18 cellular contexts compared by ENCODE assay signal in genomic region chrX:33195698-33196097, GRCh38. TPM values are rescaled to one million over a fixed set of nuclear protein-coding genes. Genes with fewer than 3 reads are reported as not detected.
DNase-seq lines count a peak whose midpoint lies in the region; ATAC-seq and TF ChIP-seq lines count a peak whose summit lies in the region.
"Had no signal": no experiment of that assay in that cellular context is flagged by ENCODE, and none has a peak within 500 bp of the region (broad histone marks: within the 10 kb centered on the region; RNA-seq: fewer than 3 reads in every experiment).

No MANE protein-coding gene starts in this region.

- TF ChIP-seq CTCF in epithelial cell of esophagus (IDR thresholded peaks at IDR 0.05; ENCODE audit: insufficient read depth, low read depth, low read length, missing control alignments) (no peak), sigmoid colon (IDR thresholded peaks at IDR 0.05) (no peak), RWPE1 (conservative IDR thresholded peaks at IDR 0.05; ENCODE audit: low read depth) (no peak), stomach (IDR thresholded peaks at IDR 0.05) (no peak), mucosa of descending colon (IDR thresholded peaks at IDR 0.05) (no peak)

- POLR2A ChIA-PET in RWPE1 (lab: Yijun Ruan, JAX; ENCODE audit: low non-redundant PET), result no interaction called here

- DNase-seq in NCI-H748 (lab: John Stamatoyannopoulos, UW; ENCODE audit: unreplicated experiment) (peak; percentile 1), NCI-H748 treated with DMSO at 0.1 percent for 48 hours (lab: John Stamatoyannopoulos, UW) (no peak), epithelial cell of esophagus (ENCODE audit: low read depth) (peak; percentile 36), sigmoid colon (no peak), RWPE1 (ENCODE audit: low spot score) (no peak), stomach (no peak), NOMO-1 treated with dmso at 0.1 percent for 144 hours (lab: John Stamatoyannopoulos, UW; ENCODE audit: unreplicated experiment) (no peak), mucosa of descending colon (no peak)
- DNase-seq: BE2C; CD4-positive, alpha-beta T cell; H7; NCI-H1092 treated with DMSO at 0.1 percent for 48 hours; NCI-H1694 treated with DMSO at 0.1 percent for 48 hours; NCI-H2107; NCI-H2227 treated with DMSO at 0.1 percent for 48 hours; NCI-H524; RPMI8226 had no signal

- H3K27me3 ChIP-seq in sigmoid colon (no peaks in the 10 kb centered on the region), stomach (no peaks in the 10 kb centered on the region)
- H3K27me3 ChIP-seq: BE2C had no signal

- 70 to 79% methylated on average over 1 of the region's 1 CpG for WGBS in sigmoid colon, 2 donors
- WGBS in stomach, 5 donors, result 72 to 82% (median 74%) methylated on average over 1 of the region's 1 CpG

- intact Hi-C loops in sigmoid colon (cut with DNase I) (no loop called here), stomach (cut with DNase I; ENCODE audit: low total_unique reads) (no loop called here), mucosa of descending colon (cut with DNase I, micrococcal nuclease) (no loop called here)

- CTCF ChIA-PET in RWPE1 (lab: Yijun Ruan, JAX), result no interaction called here

- TF ChIP-seq EP300 in sigmoid colon (IDR thresholded peaks at IDR 0.05), result no peak
- no peak for TF ChIP-seq EP300 in stomach (IDR thresholded peaks at IDR 0.05)

- H3K9me3 ChIP-seq in sigmoid colon (no peaks in the 10 kb centered on the region), stomach (no peaks in the 10 kb centered on the region), mucosa of descending colon (peaks cover 3% of the 10 kb centered on the region)
- H3K9me3 ChIP-seq: BE2C had no signal

- H3K4me3 ChIP-seq in epithelial cell of esophagus (ENCODE audit: low read length), result no peak overlapping the region
- H3K4me3 ChIP-seq in sigmoid colon, result no peak overlapping the region
- no peak overlapping the region for H3K4me3 ChIP-seq in stomach
- H3K4me3 ChIP-seq in mucosa of descending colon, result no peak overlapping the region

- TF ChIP-seq POLR2A in sigmoid colon (IDR thresholded peaks at IDR 0.05) (no peak), stomach (IDR thresholded peaks at IDR 0.05) (no peak)

- H3K4me1 ChIP-seq in sigmoid colon (peaks cover 0 to 10% (median 3%) of the 10 kb centered on the region in 4 donors), stomach (no peaks in the 10 kb centered on the region), mucosa of descending colon (ENCODE audit: low read depth) (no peaks in the 10 kb centered on the region)
- H3K4me1 ChIP-seq: BE2C had no signal

- H3K36me3 ChIP-seq in sigmoid colon (no peaks in the 10 kb centered on the region), stomach (no peaks in the 10 kb centered on the region), mucosa of descending colon (ENCODE audit: low read depth) (no peaks in the 10 kb centered on the region)
- H3K36me3 ChIP-seq: BE2C had no signal

- H3K27ac ChIP-seq in sigmoid colon, result peak overlapping the region in 3 of 4 donors; percentile 57 to 75 (median 63)
- no peak overlapping the region for H3K27ac ChIP-seq in RWPE1
- peak overlapping the region in 2 of 5 donors; percentile 29 to 46 for H3K27ac ChIP-seq in stomach
- H3K27ac ChIP-seq: 22Rv1 had no signal

- ATAC-seq in mucosa of descending colon, result no peak

RNA-seq across cellular contexts. Expression of gene DMD, which starts 15.7 kb away (rescaled TPM):
- total RNA-seq in sigmoid colon (100 to 1,000 TPM; 183 to 260 (median 216) TPM), stomach (100 to 1,000 TPM in 1 of 5 donors, 10 to 100 TPM in 4; 35.6 to 117 (median 60.3) TPM), mucosa of descending colon (100 to 1,000 TPM in 1 of 3 donors, 10 to 100 TPM in 2; 11.2 to 140 (median 12.6) TPM)
- polyA plus RNA-seq in sigmoid colon (1 to 10 TPM; 2.5 to 5.5 (median 3.0) TPM), stomach (1 to 10 TPM; 6.8 to 10.0 (median 8.7) TPM)

Comparison
In these comparisons a context has a peak if more than half of its experiments do, and no peak if none do; other contexts are left out.
1. DNase-seq: peak in NCI-H748 (single experiment) and epithelial cell of esophagus (single experiment); none in NCI-H748 treated with DMSO at 0.1 percent for 48 hours (single experiment), sigmoid colon (single experiment), RWPE1 (single experiment), stomach (single experiment), NOMO-1 treated with dmso at 0.1 percent for 144 hours (single experiment) and mucosa of descending colon (0 of 3).